Comparison of ENCODE assay signal across 9 cellular contexts in the genomic region with DNA sequence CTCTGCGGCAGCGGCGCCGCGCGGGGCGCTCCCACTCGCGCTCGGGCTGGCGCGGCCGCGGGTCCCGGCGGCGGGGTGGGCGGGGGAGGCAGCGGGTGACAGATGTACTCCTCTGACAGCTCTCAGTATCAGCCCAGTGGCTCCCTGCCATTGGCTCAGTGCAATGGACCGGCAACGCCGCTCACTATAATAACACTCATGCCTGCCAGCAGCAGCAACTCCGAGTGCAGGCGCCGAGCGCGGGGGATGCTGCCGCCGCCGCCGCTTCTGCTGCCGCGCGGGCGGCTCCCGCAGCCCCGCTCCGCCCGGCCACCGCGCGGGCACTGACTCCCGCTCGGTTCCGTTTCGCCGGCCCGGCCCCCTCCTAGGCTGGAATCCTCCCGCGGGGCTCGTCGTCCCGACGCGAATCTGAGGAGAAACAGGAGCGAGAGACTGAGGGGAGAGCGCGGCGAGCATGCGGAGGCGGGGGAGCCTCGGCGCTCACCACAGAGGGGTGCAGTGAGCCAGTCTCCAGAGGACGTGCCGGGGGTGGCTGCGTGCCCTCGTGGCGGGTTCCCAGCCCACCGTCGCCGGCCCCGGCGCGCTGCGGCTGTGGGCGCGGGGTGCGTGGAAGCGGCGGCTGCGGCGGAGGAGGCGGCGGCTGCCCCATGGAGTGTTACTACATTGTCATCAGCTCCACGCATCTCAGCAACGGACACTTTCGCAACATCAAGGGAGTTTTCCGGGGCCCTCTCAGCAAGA. TPM values are rescaled to one million over a fixed set of nuclear protein-coding genes. Genes with fewer than 3 reads are reported as not detected.
DNase-seq lines count a peak whose midpoint lies in the region; ATAC-seq and TF ChIP-seq lines count a peak whose summit lies in the region.
"Had no signal": no experiment of that assay in that cellular context is flagged by ENCODE, and none has a peak within 500 bp of the region (broad histone marks: within the 10 kb centered on the region; RNA-seq: fewer than 3 reads in every experiment).

Gene ZNF804A (plus strand): TSS at position 217 of the 741 bp plus-strand sequence. CDS start 431 bp downstream, at position 648.

- ATAC-seq in GM19372 (IDR thresholded peaks at IDR 0.05; ENCODE audit: low read depth, unreplicated experiment): peak; percentile 76
- peak; percentile 83 for ATAC-seq in HG03280 (IDR thresholded peaks at IDR 0.05; ENCODE audit: unreplicated experiment)
- peak in 7 of 8 donors; percentile 54 to 91 (median 77) for ATAC-seq in heart right ventricle

- 0 to 1% (median 0%) methylated on average over 4 to 88 of the region's 88 CpGs for WGBS in adrenal gland, 4 donors
- 1% methylated on average over 88 of the region's 88 CpGs for WGBS in heart right ventricle, 2 donors

- intact Hi-C loops in adrenal gland (cut with DNase I) (no loop called here), heart right ventricle (cut with DNase I) (no loop called here)

- no peaks in the 10 kb centered on the region for H4K20me1 ChIP-seq in osteoblast (ENCODE audit: insufficient read depth, low read length)

- H3K36me3 ChIP-seq in adrenal gland (replicated peaks in 1 of 2) (no peaks in the 10 kb centered on the region), heart right ventricle (no peaks in the 10 kb centered on the region), osteoblast (ENCODE audit: insufficient read depth, low read length) (no peaks in the 10 kb centered on the region)

- no peak for TF ChIP-seq POLR2A in adrenal gland (IDR thresholded peaks at IDR 0.05)

- peak within 1 kb of the TSS; percentile 67 for H2AFZ ChIP-seq in osteoblast (ENCODE audit: low read length)

- DNase-seq in DMS79 (lab: John Stamatoyannopoulos, UW): peak; percentile 9
- peak; percentile 95 for DNase-seq in NCI-H82 (lab: John Stamatoyannopoulos, UW)
- DNase-seq in adrenal gland: peak; percentile 25 to 68 (median 45)
- DNase-seq in heart right ventricle: peak; percentile 14 to 45
- peak; percentile 95 for DNase-seq in osteoblast (ENCODE audit: insufficient read length, low spot score, missing footprints)
- no peak for DNase-seq in effector CD4-positive, alpha-beta T cell

- H3K9me3 ChIP-seq in adrenal gland (replicated peaks in 1 of 3): no peaks in the 10 kb centered on the region
- H3K9me3 ChIP-seq in heart right ventricle: no peaks in the 10 kb centered on the region
- no peaks in the 10 kb centered on the region for H3K9me3 ChIP-seq in osteoblast (ENCODE audit: low read depth, low read length)

- no peaks in the 10 kb centered on the region for H3K79me2 ChIP-seq in osteoblast (ENCODE audit: insufficient read depth, low read length)

- peak within 1 kb of the TSS in 3 of 5 donors; percentile 17 to 77 (median 48) for H3K27ac ChIP-seq in adrenal gland
- peak within 1 kb of the TSS in 1 of 10 donors; percentile 88 for H3K27ac ChIP-seq in heart right ventricle
- peak within 1 kb of the TSS; percentile 12 for H3K27ac ChIP-seq in osteoblast (ENCODE audit: low read depth, low read length)

- peak within 1 kb of the TSS in 3 of 4 donors; percentile 28 to 68 (median 50) for H3K4me3 ChIP-seq in adrenal gland
- H3K4me3 ChIP-seq in heart right ventricle: peak within 1 kb of the TSS; percentile 25 to 65 (median 50)
- H3K4me3 ChIP-seq in osteoblast (ENCODE audit: insufficient read depth, low read length): peak within 1 kb of the TSS; percentile 77

- TF ChIP-seq CTCF in adrenal gland (IDR thresholded peaks at IDR 0.05) (no peak), heart right ventricle (IDR thresholded peaks at IDR 0.05) (no peak), osteoblast (IDR thresholded peaks at IDR 0.05; ENCODE audit: extremely low read depth, low read depth, low read length) (no peak)

- peak within 1 kb of the TSS; percentile 88 for H3K4me2 ChIP-seq in osteoblast (ENCODE audit: insufficient read depth, low read length)

- H3K27me3 ChIP-seq in adrenal gland (peaks cover 23% of the 10 kb centered on the region), heart right ventricle (peaks cover 0 to 62% (median 24%) of the 10 kb centered on the region in 7 donors), osteoblast (ENCODE audit: insufficient read depth, low read length) (peaks cover 9% of the 10 kb centered on the region)

- peaks cover 5 to 8% of the 10 kb centered on the region in 2 donors for H3K4me1 ChIP-seq in adrenal gland (replicated peaks in 1 of 2)
- peaks cover 0 to 14% (median 8%) of the 10 kb centered on the region in 9 donors for H3K4me1 ChIP-seq in heart right ventricle
- peaks cover 4% of the 10 kb centered on the region for H3K4me1 ChIP-seq in osteoblast (ENCODE audit: insufficient read depth, low read length)

RNA-seq across cellular contexts. Expression of gene ZNF804A, which starts in this region (rescaled TPM):
- total RNA-seq in adrenal gland: under 1 TPM in 7 of 8 donors, not detected in 1; 0.07 to 0.35 (median 0.10) TPM
- polyA plus RNA-seq in adrenal gland: under 1 TPM; 0.10 to 0.53 (median 0.32) TPM
- under 1 TPM in 2 of 10 donors, not detected in 8; 0.07 to 0.12 TPM for total RNA-seq in heart right ventricle
- polyA plus RNA-seq in heart right ventricle: under 1 TPM in 1 of 2 donors, not detected in 1; 0.03 TPM
- under 0.01 TPM in 1 of 2 replicates, not detected in the other for total RNA-seq in osteoblast
- total RNA-seq: activated naive CD4-positive, alpha-beta T cell treated with anti-CD3 and anti-CD28 coated beads, Interleukin-2, amount 50 U/mL, for 72 hours had no signal

Comparison
In these comparisons a context has a peak if more than half of its experiments do, and no peak if none do; other contexts are left out.
1. Peak in DNase-seq, H3K4me3 ChIP-seq and H3K27ac ChIP-seq in adrenal gland; RNA of the gene not detected or under 1 TPM.
2. Peak in DNase-seq, ATAC-seq and H3K4me3 ChIP-seq in heart right ventricle; RNA of the gene not detected or under 1 TPM.
3. Peak in DNase-seq, H3K4me3 ChIP-seq, H3K27ac ChIP-seq and H3K4me2 ChIP-seq in osteoblast; RNA of the gene not detected or under 1 TPM.